ENCODE assay signal across 9 cellular contexts in genomic region chr17:48544356-48545021, GRCh38. TPM values are rescaled to one million over a fixed set of nuclear protein-coding genes. Genes with fewer than 3 reads are reported as not detected.
DNase-seq lines count a peak whose midpoint lies in the region; ATAC-seq, FAIRE-seq and TF ChIP-seq lines count a peak whose summit lies in the region.
"Had no signal": no experiment of that assay in that cellular context is flagged by ENCODE, and none has a peak within 500 bp of the region (broad histone marks: within the 10 kb centered on the region; RNA-seq: fewer than 3 reads in every experiment).

No MANE protein-coding gene starts in this region.

- H3K9ac ChIP-seq in K562 (ENCODE audit: insufficient read depth in 1 of 2, low read depth in 2 of 2, low read length in 2 of 2) (peak overlapping the region; percentile 93 to 99), PC-3 (ENCODE audit: low read length) (no peak overlapping the region)

- no peaks in the 10 kb centered on the region for H3K9me1 ChIP-seq in K562 (ENCODE audit: control insufficient read depth, insufficient read depth, low read length)

- intact Hi-C loops in Panc1 (cut with micrococcal nuclease; ENCODE audit: unreplicated experiment) (loop anchor here (5.0 kb wide), 1 partner anchor 52 kb away; no protein-coding TSS in a partner anchor), K562 (cut with micrococcal nuclease) (loop anchor here (5.0 kb wide), 1 partner anchor 52 kb away; no protein-coding TSS in a partner anchor), PC-3 (cut with micrococcal nuclease) (no loop called here)

- in situ Hi-C loops in Panc1 (cut with HindIII; ENCODE audit: low pct_unique_long_range_greater_than_20kb, low sequenced_read_pairs), result no loop called here
- in situ Hi-C loops in K562 (cut with MboI), result no loop called here

- POLR2A ChIA-PET in Panc1 (lab: Charles Lee) (interaction anchor here (0.7 to 1.0 kb wide), 3 partner anchors 13 to 200 kb away, joined by 3 to 6 read pairs (median 4); no protein-coding TSS in a partner anchor), K562 (lab: Yijun Ruan, JAX) (interaction anchor here (0.5 kb wide), 1 partner anchor 11 kb away, joined by 3 read pairs; no protein-coding TSS in a partner anchor), PC-3 (lab: Charles Lee; ENCODE audit: unreplicated experiment) (no interaction called here)

- TF ChIP-seq RAD21 in K562 (CRISPR knock-in tag; conservative IDR thresholded peaks at IDR 0.05 in 1 of 2, IDR thresholded peaks at IDR 0.05 in 1 of 2), result no peak

- H3K4me3 ChIP-seq in GM06990 (replicated peaks; ENCODE audit: low read depth, low read length), result peak overlapping the region; percentile 56
- H3K4me3 ChIP-seq in Panc1 (ENCODE audit: low read depth in 2 of 2, low read length in 2 of 2), result peak overlapping the region; percentile 69 to 81
- H3K4me3 ChIP-seq in K562, result peak overlapping the region; percentile 90
- no peak overlapping the region for H3K4me3 ChIP-seq in PC-3 (ENCODE audit: low read length)

- H3K9me2 ChIP-seq in PC-3 (replicated peaks; ENCODE audit: low read length), result no peaks in the 10 kb centered on the region

- peak overlapping the region; percentile 81; the same call in 1 of the 2 replicates for H3K4me2 ChIP-seq in K562 (ENCODE audit: insufficient read depth, low read length)
- no peak overlapping the region for H3K4me2 ChIP-seq in PC-3 (ENCODE audit: low read length)

- H3K9me3 ChIP-seq in Panc1 (ENCODE audit: control insufficient read depth, insufficient read depth, low read depth, low read length) (no peaks in the 10 kb centered on the region), K562 (replicated peaks; ENCODE audit: control insufficient read depth, insufficient read depth, low read depth, low read length) (no peaks in the 10 kb centered on the region), PC-3 (ENCODE audit: low read length) (no peaks in the 10 kb centered on the region)

- H2AFZ ChIP-seq in K562 (ENCODE audit: low read depth, low read length), result no peak overlapping the region
- no peak overlapping the region for H2AFZ ChIP-seq in PC-3 (ENCODE audit: low read length)

- H3K36me3 ChIP-seq in GM06990 (ENCODE audit: control insufficient read depth, insufficient read depth, low read length) (no peaks in the 10 kb centered on the region), Panc1 (ENCODE audit: control insufficient read depth, insufficient read depth, low read length) (peaks cover 15% of the 10 kb centered on the region), K562 (ENCODE audit: control insufficient read depth, insufficient read depth, low read length) (peaks cover 30% of the 10 kb centered on the region; the same call in 1 of the 3 replicates), PC-3 (ENCODE audit: low read depth, low read length) (no peaks in the 10 kb centered on the region)

- 1% methylated on average over 18 of the region's 38 CpGs for WGBS in K562 (ENCODE audit: insufficient coverage, low coverage, missing lambda C conversion rate)

- no TSS peak for BruUV-seq in Panc1 (replicated peaks; lab: Mats Ljungman, UMichigan)
- no TSS peak for BruUV-seq in K562 (replicated peaks; lab: Mats Ljungman, UMichigan)
- BruUV-seq in PC-3 (replicated peaks; lab: Mats Ljungman, UMichigan), result no TSS peak

- CTCF ChIA-PET in Panc1 (lab: Charles Lee), result interaction anchor here (0.6 kb wide), 1 partner anchor 19 kb away, joined by 3 read pairs; no protein-coding TSS in a partner anchor
- CTCF ChIA-PET in K562 (lab: Yijun Ruan, JAX; ENCODE audit: low intra/inter-chr PET ratio), result no interaction called here
- CTCF ChIA-PET in PC-3 (lab: Charles Lee), result no interaction called here

- H3K27ac ChIP-seq in Panc1 (ENCODE audit: low read length) (peak overlapping the region; percentile 98), K562 (ENCODE audit: extremely low read depth, low read depth, low read length) (peak overlapping the region; percentile 95), PC-3 (ENCODE audit: low read length) (no peak overlapping the region)

- H3F3A ChIP-seq in PC-3 (ENCODE audit: low read length, unreplicated experiment), result no peaks in the 10 kb centered on the region

- ATAC-seq in Panc1 (peak; percentile 4), K562 (peak; percentile 16), GM21515 (IDR thresholded peaks at IDR 0.05; ENCODE audit: unreplicated experiment) (no peak), PC-3 (no peak)

- no peaks in the 10 kb centered on the region for H3K27me3 ChIP-seq in GM06990 (replicated peaks; ENCODE audit: control insufficient read depth, insufficient read depth, low read length)
- H3K27me3 ChIP-seq in Panc1 (ENCODE audit: control insufficient read depth, insufficient read depth, low read length), result no peaks in the 10 kb centered on the region
- no peaks in the 10 kb centered on the region for H3K27me3 ChIP-seq in K562 (ENCODE audit: control insufficient read depth in 2 of 2, insufficient read depth in 2 of 2, low read length in 2 of 2)
- no peaks in the 10 kb centered on the region for H3K27me3 ChIP-seq in PC-3 (ENCODE audit: low read length)

- H3K4me1 ChIP-seq in Panc1 (ENCODE audit: control insufficient read depth, insufficient read depth, low read length) (peaks cover 60% of the 10 kb centered on the region), K562 (replicated peaks in 1 of 2; ENCODE audit: control insufficient read depth in 2 of 2, insufficient read depth in 2 of 2, low read length in 2 of 2) (peaks cover 24 to 48% of the 10 kb centered on the region in 2 experiments), PC-3 (ENCODE audit: insufficient read depth, low read length) (no peaks in the 10 kb centered on the region)

- DNase-seq in GM06990 (ENCODE audit: extremely low read depth, insufficient read length) (peak; percentile 38), Panc1 (ENCODE audit: low read depth, low spot score) (no peak), K562 (ENCODE audit: extremely low read depth in 1 of 4, low spot score in 3 of 4) (peak; percentile 61 to 79 (median 70)), kidney tubule cell (ENCODE audit: low spot score) (peak; percentile 69), HuH-7.5 (ENCODE audit: low spot score) (no peak), PC-3 (no peak)
- peak; percentile 23 to 28 for DNase-seq in stimulated activated CD4-positive, alpha-beta T cell treated with anti-CD3 and anti-CD28 coated beads, Interleukin-4, amount 100 ng/mL, for 48 hours (ENCODE audit: low read depth in 2 of 2)

- TF ChIP-seq CTCF in GM06990 (IDR thresholded peaks at IDR 0.05; ENCODE audit: insufficient read depth, low read length, poor library complexity, severe bottlenecking), result no peak
- TF ChIP-seq CTCF in Panc1 (IDR thresholded peaks at IDR 0.05), result no peak
- no peak for TF ChIP-seq CTCF in K562 (IDR thresholded peaks at IDR 0.05 in 2 of 3, conservative IDR thresholded peaks at IDR 0.05 in 1 of 3; ENCODE audit: insufficient read depth in 2 of 3, low read depth in 1 of 3, low read length in 3 of 3)
- no peak for TF ChIP-seq CTCF in PC-3 (conservative IDR thresholded peaks at IDR 0.05; ENCODE audit: low read depth, low read length)

- no peaks in the 10 kb centered on the region for H4K20me1 ChIP-seq in K562 (replicated peaks; ENCODE audit: control insufficient read depth, insufficient read depth, low read length)
- no peaks in the 10 kb centered on the region for H4K20me1 ChIP-seq in PC-3 (ENCODE audit: low read length)

- TF ChIP-seq POLR2A in K562 (conservative IDR thresholded peaks at IDR 0.05), result peak; percentile 71

- 0 out of 2 replicates have a peak, but pooled peaks have one; percentile 5 for TF ChIP-seq EP300 in K562 (IDR thresholded peaks at IDR 0.05; ENCODE audit: low read length)

- H3K79me2 ChIP-seq in K562 (ENCODE audit: control insufficient read depth, insufficient read depth, low read length) (peaks cover 90% of the 10 kb centered on the region), PC-3 (ENCODE audit: low read length) (no peaks in the 10 kb centered on the region)

- FAIRE-seq in K562 (lab: Jason Lieb, UNC), result peak; percentile 55

RNA-seq across cellular contexts. Expression of gene HOXB2, which starts 0.4 kb away (rescaled TPM):
- total RNA-seq in Panc1 (2021; ENCODE audit: unreplicated experiment) (70.1 TPM), K562 (2014; rRNA removed) (35.0 and 42.1 TPM in 2 replicates), K562 (2014; rRNA removed; fragmentation: Illumina TruSeq; extraction: Trizol) (13.0 and 16.9 TPM in 2 replicates), K562 (2015; rRNA removed; fragmentation: Illumina TruSeq; extraction: Trizol) (21.2 and 22.2 TPM in 2 replicates), K562 (2021) (74.2 and 75.5 TPM in 2 replicates), PC-3 (2014; rRNA removed) (1.1 TPM in 1 of 2 replicates, not detected in the other)
- polyA plus RNA-seq in Panc1 (2012; ENCODE audit: insufficient read length), result 66.6 TPM
- 18.7 and 27.7 TPM in 2 replicates for total RNA-seq in K562 (2011; cell fraction: chromatin; rRNA removed; ENCODE audit: low replicate concordance)
- 34.9 and 41.4 TPM in 2 replicates for total RNA-seq in K562 (2011; cell fraction: nucleolus; rRNA removed)
- 30.6 and 32.7 TPM in 2 replicates for total RNA-seq in K562 (2011; cell fraction: nucleoplasm; rRNA removed)
- polyA plus RNA-seq in K562 (2011; rRNA removed) (15.9 and 16.4 TPM in 2 replicates), K562 (2014; fragmentation: Illumina TruSeq; extraction: Trizol) (32.5 and 32.6 TPM in 2 replicates), K562 (2014; fragmentation: Nextera tagmentation; extraction: Ambion mirVana) (1 to 10 TPM; 2.1 to 3.1 TPM), K562 (2014; rRNA removed) (66.4 and 97.7 TPM in 2 replicates)
- 24.2 and 53.7 TPM in 2 replicates for polyA plus RNA-seq in K562 (2011; cell fraction: cytosol; rRNA removed)
- polyA plus RNA-seq in K562 (2011; cell fraction: nucleus; rRNA removed), result 43.7 and 75.1 TPM in 2 replicates
- 50.1 and 61.9 TPM in 2 replicates for polyA plus RNA-seq in K562 (2012)
- polyA minus RNA-seq in K562 (2011; rRNA and poly(A)+ RNA removed), result 5.8 and 6.4 TPM in 2 replicates
- 7.7 and 8.4 TPM in 2 replicates for polyA minus RNA-seq in K562 (2011; cell fraction: cytosol; rRNA and poly(A)+ RNA removed)
- polyA minus RNA-seq in K562 (2011; cell fraction: nucleus; rRNA and poly(A)+ RNA removed), result 21.1 and 32.0 TPM in 2 replicates
- total RNA-seq: NCI-H460 had no signal

RNA-seq across cellular contexts. Expression of gene HOXB1, which starts 13.7 kb away (rescaled TPM):
- not detected for total RNA-seq in Panc1 (2021; ENCODE audit: unreplicated experiment)
- not detected for polyA plus RNA-seq in Panc1 (2012; ENCODE audit: insufficient read length)
- total RNA-seq in K562 (2011; cell fraction: chromatin; rRNA removed; ENCODE audit: low replicate concordance), result not detected in 2 replicates
- total RNA-seq in K562 (2011; cell fraction: nucleolus; rRNA removed), result not detected in 2 replicates
- total RNA-seq in K562 (2011; cell fraction: nucleoplasm; rRNA removed), result not detected in 2 replicates
- total RNA-seq in K562 (2014; rRNA removed), result not detected in 2 replicates
- total RNA-seq in K562 (2014; rRNA removed; fragmentation: Illumina TruSeq; extraction: Trizol), result not detected in 2 replicates
- total RNA-seq in K562 (2015; rRNA removed; fragmentation: Illumina TruSeq; extraction: Trizol), result not detected in 2 replicates
- not detected in 2 replicates for total RNA-seq in K562 (2021)
- 0.04 TPM in 1 of 2 replicates, not detected in the other for polyA plus RNA-seq in K562 (2011; rRNA removed)
- polyA plus RNA-seq in K562 (2011; cell fraction: cytosol; rRNA removed), result not detected in 2 replicates
- polyA plus RNA-seq in K562 (2011; cell fraction: nucleus; rRNA removed), result not detected in 2 replicates
- polyA plus RNA-seq in K562 (2012), result not detected in 2 replicates
- polyA plus RNA-seq in K562 (2014; fragmentation: Illumina TruSeq; extraction: Trizol), result not detected in 2 replicates
- not detected for polyA plus RNA-seq in K562 (2014; fragmentation: Nextera tagmentation; extraction: Ambion mirVana)
- not detected in 2 replicates for polyA plus RNA-seq in K562 (2014; rRNA removed)
- polyA minus RNA-seq in K562 (2011; rRNA and poly(A)+ RNA removed), result not detected in 2 replicates
- not detected in 2 replicates for polyA minus RNA-seq in K562 (2011; cell fraction: cytosol; rRNA and poly(A)+ RNA removed)
- polyA minus RNA-seq in K562 (2011; cell fraction: nucleus; rRNA and poly(A)+ RNA removed), result not detected in 2 replicates
- not detected in 2 replicates for total RNA-seq in PC-3 (2014; rRNA removed)
- total RNA-seq: NCI-H460 had no signal

RNA-seq across cellular contexts. Expression of gene HOXB4, which starts 33.7 kb away (rescaled TPM):
- total RNA-seq in Panc1 (2021; ENCODE audit: unreplicated experiment) (27.9 TPM), K562 (2014; rRNA removed) (23.9 and 26.4 TPM in 2 replicates), K562 (2014; rRNA removed; fragmentation: Illumina TruSeq; extraction: Trizol) (10.6 and 10.8 TPM in 2 replicates), K562 (2015; rRNA removed; fragmentation: Illumina TruSeq; extraction: Trizol) (14.6 and 14.9 TPM in 2 replicates), K562 (2021) (33.2 and 34.9 TPM in 2 replicates), PC-3 (2014; rRNA removed) (0.22 and 0.58 TPM in 2 replicates)
- polyA plus RNA-seq in Panc1 (2012; ENCODE audit: insufficient read length), result 19.4 TPM
- 46.4 and 55.0 TPM in 2 replicates for total RNA-seq in K562 (2011; cell fraction: chromatin; rRNA removed; ENCODE audit: low replicate concordance)
- 33.6 and 35.9 TPM in 2 replicates for total RNA-seq in K562 (2011; cell fraction: nucleolus; rRNA removed)
- total RNA-seq in K562 (2011; cell fraction: nucleoplasm; rRNA removed), result 34.9 and 40.6 TPM in 2 replicates
- polyA plus RNA-seq in K562 (2011; rRNA removed) (9.2 and 13.0 TPM in 2 replicates), K562 (2014; fragmentation: Illumina TruSeq; extraction: Trizol) (27.5 and 30.2 TPM in 2 replicates), K562 (2014; fragmentation: Nextera tagmentation; extraction: Ambion mirVana) (1 to 10 TPM; 1.6 to 2.6 TPM), K562 (2014; rRNA removed) (22.5 and 27.2 TPM in 2 replicates)
- 10.4 and 12.6 TPM in 2 replicates for polyA plus RNA-seq in K562 (2011; cell fraction: cytosol; rRNA removed)
- polyA plus RNA-seq in K562 (2011; cell fraction: nucleus; rRNA removed), result 44.4 and 69.1 TPM in 2 replicates
- polyA plus RNA-seq in K562 (2012), result 16.3 and 24.5 TPM in 2 replicates
- 4.4 and 4.6 TPM in 2 replicates for polyA minus RNA-seq in K562 (2011; rRNA and poly(A)+ RNA removed)
- polyA minus RNA-seq in K562 (2011; cell fraction: cytosol; rRNA and poly(A)+ RNA removed), result 5.2 and 7.6 TPM in 2 replicates
- polyA minus RNA-seq in K562 (2011; cell fraction: nucleus; rRNA and poly(A)+ RNA removed), result 14.8 and 17.5 TPM in 2 replicates

RNA-seq across cellular contexts. Expression of gene HOXB3, which starts 45.6 kb away (rescaled TPM):
- total RNA-seq in Panc1 (2021; ENCODE audit: unreplicated experiment) (127 TPM), K562 (2014; rRNA removed) (11.8 and 17.2 TPM in 2 replicates), K562 (2014; rRNA removed; fragmentation: Illumina TruSeq; extraction: Trizol) (20.2 and 21.2 TPM in 2 replicates), K562 (2015; rRNA removed; fragmentation: Illumina TruSeq; extraction: Trizol) (24.7 and 28.1 TPM in 2 replicates), K562 (2021) (22.7 and 28.3 TPM in 2 replicates), PC-3 (2014; rRNA removed) (6.0 and 8.8 TPM in 2 replicates)
- polyA plus RNA-seq in Panc1 (2012; ENCODE audit: insufficient read length), result 113 TPM
- 75.2 and 108 TPM in 2 replicates for total RNA-seq in K562 (2011; cell fraction: chromatin; rRNA removed; ENCODE audit: low replicate concordance)
- 47.0 and 47.2 TPM in 2 replicates for total RNA-seq in K562 (2011; cell fraction: nucleolus; rRNA removed)
- 90.9 and 153 TPM in 2 replicates for total RNA-seq in K562 (2011; cell fraction: nucleoplasm; rRNA removed)
- polyA plus RNA-seq in K562 (2011; rRNA removed) (15.7 and 21.5 TPM in 2 replicates), K562 (2014; fragmentation: Illumina TruSeq; extraction: Trizol) (23.5 and 27.0 TPM in 2 replicates), K562 (2014; fragmentation: Nextera tagmentation; extraction: Ambion mirVana) (1 to 10 TPM; 2.4 to 2.5 TPM), K562 (2014; rRNA removed) (33.0 and 41.3 TPM in 2 replicates)
- 11.5 and 17.9 TPM in 2 replicates for polyA plus RNA-seq in K562 (2011; cell fraction: cytosol; rRNA removed)
- 93.6 and 118 TPM in 2 replicates for polyA plus RNA-seq in K562 (2011; cell fraction: nucleus; rRNA removed)
- 19.2 and 37.9 TPM in 2 replicates for polyA plus RNA-seq in K562 (2012)
- 5.3 and 9.5 TPM in 2 replicates for polyA minus RNA-seq in K562 (2011; rRNA and poly(A)+ RNA removed)
- polyA minus RNA-seq in K562 (2011; cell fraction: cytosol; rRNA and poly(A)+ RNA removed), result 3.6 and 5.7 TPM in 2 replicates
- 29.2 and 37.0 TPM in 2 replicates for polyA minus RNA-seq in K562 (2011; cell fraction: nucleus; rRNA and poly(A)+ RNA removed)

RNA-seq across cellular contexts. Expression of gene HOXB5, which starts 49.1 kb away (rescaled TPM):
- total RNA-seq in Panc1 (2021; ENCODE audit: unreplicated experiment) (67.2 TPM), K562 (2014; rRNA removed) (0.27 and 0.57 TPM in 2 replicates), K562 (2014; rRNA removed; fragmentation: Illumina TruSeq; extraction: Trizol) (0.38 and 0.65 TPM in 2 replicates), K562 (2015; rRNA removed; fragmentation: Illumina TruSeq; extraction: Trizol) (0.75 and 0.80 TPM in 2 replicates), K562 (2021) (2.4 and 2.6 TPM in 2 replicates), PC-3 (2014; rRNA removed) (0.40 and 0.95 TPM in 2 replicates)
- 64.4 TPM for polyA plus RNA-seq in Panc1 (2012; ENCODE audit: insufficient read length)
- total RNA-seq in K562 (2011; cell fraction: chromatin; rRNA removed; ENCODE audit: low replicate concordance), result 4.9 and 5.1 TPM in 2 replicates
- total RNA-seq in K562 (2011; cell fraction: nucleolus; rRNA removed), result 1.8 and 2.0 TPM in 2 replicates
- total RNA-seq in K562 (2011; cell fraction: nucleoplasm; rRNA removed), result 2.4 and 3.7 TPM in 2 replicates
- polyA plus RNA-seq in K562 (2011; rRNA removed) (0.36 and 0.87 TPM in 2 replicates), K562 (2014; fragmentation: Illumina TruSeq; extraction: Trizol) (1.4 and 1.5 TPM in 2 replicates), K562 (2014; fragmentation: Nextera tagmentation; extraction: Ambion mirVana) (under 1 TPM; 0.24 to 0.25 TPM), K562 (2014; rRNA removed) (2.7 and 3.2 TPM in 2 replicates)
- polyA plus RNA-seq in K562 (2011; cell fraction: cytosol; rRNA removed), result 0.36 and 0.52 TPM in 2 replicates
- 3.7 TPM in 2 replicates for polyA plus RNA-seq in K562 (2011; cell fraction: nucleus; rRNA removed)
- polyA plus RNA-seq in K562 (2012), result 2.9 and 6.4 TPM in 2 replicates
- 0.11 and 0.15 TPM in 2 replicates for polyA minus RNA-seq in K562 (2011; rRNA and poly(A)+ RNA removed)
- 0.38 and 0.82 TPM in 2 replicates for polyA minus RNA-seq in K562 (2011; cell fraction: cytosol; rRNA and poly(A)+ RNA removed)
- 0.54 and 1.1 TPM in 2 replicates for polyA minus RNA-seq in K562 (2011; cell fraction: nucleus; rRNA and poly(A)+ RNA removed)

Comparison
In these comparisons a context has a peak if more than half of its experiments do, and no peak if none do; other contexts are left out.
1. DNase-seq: peak in GM06990 (single experiment), K562 (4 of 4), kidney tubule cell (single experiment) and stimulated activated CD4-positive, alpha-beta T cell treated with anti-CD3 and anti-CD28 coated beads, Interleukin-4, amount 100 ng/mL, for 48 hours (2 of 2); none in Panc1 (single experiment), HuH-7.5 (single experiment) and PC-3 (single experiment).
2. ATAC-seq: peak in Panc1 (single experiment) and K562 (single experiment); none in GM21515 (single experiment) and PC-3 (single experiment).